Comparison of ENCODE assay signal across 15 cellular contexts in genomic region chr11:60939828-60940227, GRCh38. TPM values are rescaled to one million over a fixed set of nuclear protein-coding genes. Genes with fewer than 3 reads are reported as not detected.
DNase-seq lines count a peak whose midpoint lies in the region; ATAC-seq and TF ChIP-seq lines count a peak whose summit lies in the region.
"Had no signal": no experiment of that assay in that cellular context is flagged by ENCODE, and none has a peak within 500 bp of the region (broad histone marks: within the 10 kb centered on the region; RNA-seq: fewer than 3 reads in every experiment).

No MANE protein-coding gene starts in this region.

- no peak for DNase-seq in mesothelial cell of epicardium (ENCODE audit: low spot score in 2 of 2, unreplicated experiment in 2 of 2)
- no peak for DNase-seq in activated CD4-positive, alpha-beta T cell treated with anti-CD3 and anti-CD28 coated beads for 48 hours
- DNase-seq: Kasumi-1; mammary epithelial cell; natural killer cell; NCI-H1105 treated with DMSO at 0.1 percent for 48 hours; NCI-H748 treated with DMSO at 0.1 percent for 48 hours; stimulated activated CD4-positive, alpha-beta T cell treated with anti-CD3 and anti-CD28 coated beads, Interleukin-4, amount 100 ng/mL, for 24 hours had no signal

- H3K4me1 Mint-ChIP-seq in IgD-negative memory B cell = peaks cover 20 to 33% (median 22%) of the 10 kb centered on the region in 3 donors
- H3K4me1 Mint-ChIP-seq in brain = peaks cover 35% of the 10 kb centered on the region
- peaks cover 19% of the 10 kb centered on the region for H3K4me1 Mint-ChIP-seq in mesothelial cell of epicardium
- H3K4me1 Mint-ChIP-seq: natural killer cell had no signal

- peaks cover 9% of the 10 kb centered on the region for H3K36me3 Mint-ChIP-seq in IgD-negative memory B cell
- peaks cover 7% of the 10 kb centered on the region for H3K36me3 Mint-ChIP-seq in brain
- peaks cover 2% of the 10 kb centered on the region for H3K36me3 Mint-ChIP-seq in mesothelial cell of epicardium
- H3K36me3 Mint-ChIP-seq: natural killer cell had no signal

- H3K27ac Mint-ChIP-seq in IgD-negative memory B cell (peak overlapping the region in 2 of 3 donors; percentile 42 to 84), brain (peak overlapping the region in 3 of 5 experiments; percentile 57 to 88 (median 88)), mesothelial cell of epicardium (peak overlapping the region; percentile 34)
- H3K27ac Mint-ChIP-seq: dendritic cell treated with granulocyte-macrophage colony-stimulating factor and Interleukin-4, amounts not matched to agents 40 ng/mL and 50 ng/mL, for 4 days; natural killer cell had no signal

- H3K9me3 Mint-ChIP-seq in IgD-negative memory B cell = peaks cover 0 to 2% (median 0%) of the 10 kb centered on the region in 3 donors
- no peaks in the 10 kb centered on the region for H3K9me3 Mint-ChIP-seq in brain
- no peaks in the 10 kb centered on the region for H3K9me3 Mint-ChIP-seq in mesothelial cell of epicardium
- H3K9me3 Mint-ChIP-seq: dendritic cell treated with granulocyte-macrophage colony-stimulating factor and Interleukin-4, amounts not matched to agents 40 ng/mL and 50 ng/mL, for 4 days; natural killer cell had no signal

- ATAC-seq in HG03095 (IDR thresholded peaks at IDR 0.05; ENCODE audit: unreplicated experiment) = no peak
- no peak for ATAC-seq in GM18868 (IDR thresholded peaks at IDR 0.05; ENCODE audit: unreplicated experiment)
- ATAC-seq: natural killer cell had no signal

- no peak for TF ChIP-seq CTCF in brain (conservative IDR thresholded peaks at IDR 0.05)
- no peak for TF ChIP-seq CTCF in mesothelial cell of epicardium (IDR thresholded peaks at IDR 0.05; ENCODE audit: unreplicated experiment)

- no peak overlapping the region for H3K4me3 Mint-ChIP-seq in IgD-negative memory B cell
- no peak overlapping the region for H3K4me3 Mint-ChIP-seq in brain
- no peak overlapping the region for H3K4me3 Mint-ChIP-seq in mesothelial cell of epicardium
- H3K4me3 Mint-ChIP-seq: dendritic cell treated with granulocyte-macrophage colony-stimulating factor and Interleukin-4, amounts not matched to agents 40 ng/mL and 50 ng/mL, for 4 days; natural killer cell had no signal

- H3K27me3 Mint-ChIP-seq in IgD-negative memory B cell (no peaks in the 10 kb centered on the region), brain (peaks cover 3% of the 10 kb centered on the region), mesothelial cell of epicardium (ENCODE audit: low read depth) (no peaks in the 10 kb centered on the region)
- H3K27me3 Mint-ChIP-seq: dendritic cell treated with granulocyte-macrophage colony-stimulating factor and Interleukin-4, amounts not matched to agents 40 ng/mL and 50 ng/mL, for 4 days had no signal

RNA-seq across cellular contexts. Expression of gene SLC15A3, which starts 12.1 kb away (rescaled TPM):
- polyA plus RNA-seq in IgD-negative memory B cell = 15.2 TPM
- 11.9 TPM for polyA plus RNA-seq in brain (ENCODE audit: insufficient read depth, low read depth, low replicate concordance)
- total RNA-seq in mesothelial cell of epicardium = 5.0 to 7.4 TPM (median 5.2 TPM) in 3 replicates

RNA-seq across cellular contexts. Expression of gene TMEM132A, which starts 15.6 kb away (rescaled TPM):
- polyA plus RNA-seq in IgD-negative memory B cell = 0.26 TPM
- polyA plus RNA-seq in brain (ENCODE audit: insufficient read depth, low read depth, low replicate concordance) = 113 TPM
- total RNA-seq in mesothelial cell of epicardium = 182 to 197 TPM (median 193 TPM) in 3 replicates
- total RNA-seq: natural killer cell had no signal

RNA-seq across cellular contexts. Expression of gene TMEM109, which starts 25.9 kb away (rescaled TPM):
- 259 TPM for polyA plus RNA-seq in IgD-negative memory B cell
- 69.7 TPM for polyA plus RNA-seq in brain (ENCODE audit: insufficient read depth, low read depth, low replicate concordance)
- 52.5 to 56.8 TPM (median 55.2 TPM) in 3 replicates for total RNA-seq in mesothelial cell of epicardium

RNA-seq across cellular contexts. Expression of gene CD6, which starts 31.7 kb away (rescaled TPM):
- polyA plus RNA-seq in IgD-negative memory B cell (8.6 TPM), brain (ENCODE audit: insufficient read depth, low read depth, low replicate concordance) (0.63 TPM)
- total RNA-seq in mesothelial cell of epicardium = 0.27 to 0.31 TPM in 2 of 3 replicates, not detected in the other
- total RNA-seq: H4, mammary epithelial cell, SK-MEL-5 had no signal
- polyA plus RNA-seq: mammary epithelial cell had no signal

RNA-seq across cellular contexts. Expression of gene PRPF19, which starts 33.4 kb away (rescaled TPM):
- polyA plus RNA-seq in IgD-negative memory B cell (18.5 TPM), brain (ENCODE audit: insufficient read depth, low read depth, low replicate concordance) (200 TPM)
- 96.3 to 100 TPM (median 97.6 TPM) in 3 replicates for total RNA-seq in mesothelial cell of epicardium

Comparison
In these comparisons a context has a peak if more than half of its experiments do, and no peak if none do; other contexts are left out.
1. H3K27ac Mint-ChIP-seq: peak in every context shown above with its lines; median percentile 88 in brain; 63 in IgD-negative memory B cell; 34 in mesothelial cell of epicardium.
2. RNA of gene TMEM132A, which starts 15.6 kb away (polyA plus RNA-seq): 113 TPM in brain (single experiment); 0.26 TPM in IgD-negative memory B cell (single experiment); every median in the first group is over 10 times any median in the second.